Comparison of ENCODE assay signal across 1 cellular context in genomic region chr1:3459940-3460652, GRCh38.
TF ChIP-seq lines count a peak whose summit lies in the region.

No MANE protein-coding gene starts in this region.

TF ChIP-seq in HepG2, 621 proteins besides CTCF, POLR2A, EP300 and RAD21 (continued from another document and continues in another):
- TF ChIP-seq REST (IDR thresholded peaks at IDR 0.05; ENCODE audit: borderline replicate concordance in 1 of 2, low read depth in 1 of 2, low read length in 2 of 2) (no peak), PAX8 (CRISPR knock-in tag; IDR thresholded peaks at IDR 0.05; ENCODE audit: borderline replicate concordance) (no peak), ZHX2 (IDR thresholded peaks at IDR 0.05; ENCODE audit: low read depth) (peak; percentile 64; the same call in 1 of the 2 replicates), ZHX2 (CRISPR knock-in tag; IDR thresholded peaks at IDR 0.05; ENCODE audit: borderline replicate concordance) (no peak), THAP9 (CRISPR knock-in tag; IDR thresholded peaks at IDR 0.05; ENCODE audit: borderline replicate concordance) (no peak), E2F5 (CRISPR knock-in tag; conservative IDR thresholded peaks at IDR 0.05) (no peak), REPIN1 (CRISPR knock-in tag; IDR thresholded peaks at IDR 0.05; ENCODE audit: borderline replicate concordance, low read depth) (no peak), ZNF713 (CRISPR knock-in tag; IDR thresholded peaks at IDR 0.05) (no peak), HINFP (CRISPR knock-in tag; IDR thresholded peaks at IDR 0.05; ENCODE audit: low read depth) (no peak), SAP130 (CRISPR knock-in tag; IDR thresholded peaks at IDR 0.05; ENCODE audit: low read depth) (peak; percentile 86), ISX (CRISPR knock-in tag; conservative IDR thresholded peaks at IDR 0.05) (no peak), ZNF740 (CRISPR knock-in tag; IDR thresholded peaks at IDR 0.05) (no peak; the same call in 1 of the 2 replicates), ZNF235 (CRISPR knock-in tag; IDR thresholded peaks at IDR 0.05; ENCODE audit: borderline replicate concordance) (no peak), THRA (CRISPR knock-in tag; IDR thresholded peaks at IDR 0.05; ENCODE audit: borderline replicate concordance) (peak; percentile 47; the same call in 1 of the 2 replicates), TSC22D2 (CRISPR knock-in tag; IDR thresholded peaks at IDR 0.05; ENCODE audit: borderline replicate concordance) (no peak), ZNF607 (CRISPR knock-in tag; IDR thresholded peaks at IDR 0.05; ENCODE audit: borderline replicate concordance) (no peak), SUZ12 (IDR thresholded peaks at IDR 0.05; ENCODE audit: low read depth, low read length) (no peak), ZBTB4 (CRISPR knock-in tag; IDR thresholded peaks at IDR 0.05; ENCODE audit: borderline replicate concordance) (no peak), NBN (conservative IDR thresholded peaks at IDR 0.05) (no peak), POLR2AphosphoS5 (IDR thresholded peaks at IDR 0.05; ENCODE audit: low read depth, low read length) (0 out of 2 replicates have a peak, but pooled peaks have one; percentile 21), SP4 (CRISPR knock-in tag; IDR thresholded peaks at IDR 0.05) (no peak), ZNF567 (CRISPR knock-in tag; IDR thresholded peaks at IDR 0.05; ENCODE audit: borderline replicate concordance) (no peak)
